ENCODE assay signal across 21 cellular contexts in the genomic region with DNA sequence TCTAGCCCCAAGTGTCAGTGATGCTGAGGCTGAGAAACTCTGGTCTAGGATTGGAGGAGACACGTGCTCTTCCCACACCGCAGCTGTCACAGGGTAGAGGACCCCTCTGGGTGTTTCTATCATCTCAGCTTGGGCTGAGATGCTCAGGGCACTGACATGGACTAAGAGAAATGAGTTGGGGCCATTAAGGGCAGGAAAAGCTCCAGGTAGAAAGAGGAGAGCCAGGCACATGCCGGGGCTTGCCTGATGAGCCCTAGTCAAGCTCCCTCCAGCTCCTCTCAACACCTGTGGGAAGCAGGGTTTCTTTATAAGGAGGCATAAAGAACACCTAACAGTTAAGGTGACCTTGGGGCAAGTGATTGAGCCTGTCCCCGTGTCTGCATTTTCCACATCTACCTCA. TPM values are rescaled to one million over a fixed set of nuclear protein-coding genes. Genes with fewer than 3 reads are reported as not detected.
A peak's percentile ranks its signal among the peaks of the same experiment; 100 is the strongest.
DNase-seq lines count a peak whose midpoint lies in the region; ATAC-seq and TF ChIP-seq lines count a peak whose summit lies in the region.
"Had no signal": no experiment of that assay in that cellular context is flagged by ENCODE, and none has a peak within 500 bp of the region (broad histone marks: within the 10 kb centered on the region; RNA-seq: fewer than 3 reads in every experiment).

No MANE protein-coding gene starts in this region.

- no peak overlapping the region for H3K18ac ChIP-seq in neuronal stem cell (ENCODE audit: low read length)
- no peak overlapping the region for H3K18ac ChIP-seq in mesendoderm (ENCODE audit: low read length)

- no peak overlapping the region for H3K9ac ChIP-seq in endodermal cell (ENCODE audit: extremely low read depth, low read length, poor library complexity, severe bottlenecking)
- no peak overlapping the region for H3K9ac ChIP-seq in neuronal stem cell (ENCODE audit: low read depth, low read length, poor library complexity)
- H3K9ac ChIP-seq in mesendoderm (ENCODE audit: low read length), result no peak overlapping the region

- no peaks in the 10 kb centered on the region for H3F3A ChIP-seq in GM23338 (replicated peaks; ENCODE audit: low read depth)

- no peak overlapping the region for H3K4me2 ChIP-seq in GM23338
- H3K4me2 ChIP-seq in neuronal stem cell (ENCODE audit: insufficient read depth, low read length, poor library complexity, severe bottlenecking), result no peak overlapping the region
- no peak overlapping the region for H3K4me2 ChIP-seq in mesendoderm (ENCODE audit: low read length)

- H3K27me3 ChIP-seq in GM23338 (ENCODE audit: insufficient read depth) (no peaks in the 10 kb centered on the region), endodermal cell (ENCODE audit: control insufficient read depth, insufficient read depth, low read length, poor library complexity, severe bottlenecking) (no peaks in the 10 kb centered on the region), neuronal stem cell (ENCODE audit: control insufficient read depth in 3 of 3, insufficient read depth in 3 of 3, low read depth in 1 of 3, low read length in 3 of 3) (peaks cover 0 to 2% (median 0%) of the 10 kb centered on the region in 3 experiments), mesendoderm (ENCODE audit: insufficient read depth, low read length, poor library complexity) (no peaks in the 10 kb centered on the region)
- H3K27me3 ChIP-seq: SJCRH30 had no signal

- no peaks in the 10 kb centered on the region; the same call in 2 of the 3 replicates for H3K36me3 Mint-ChIP-seq in GM23338 (ENCODE audit: low read depth)
- no peaks in the 10 kb centered on the region for H3K36me3 Mint-ChIP-seq in endodermal cell (ENCODE audit: low read depth)
- H3K36me3 Mint-ChIP-seq: CD4-positive, alpha-beta memory T cell had no signal

- H4K91ac ChIP-seq in neuronal stem cell (ENCODE audit: low read depth, low read length, poor library complexity), result no peak overlapping the region

- H3K79me2 ChIP-seq in GM23338 (replicated peaks; ENCODE audit: insufficient read depth) (no peaks in the 10 kb centered on the region), mesendoderm (ENCODE audit: control insufficient read depth, insufficient read depth, low read length) (no peaks in the 10 kb centered on the region)

- no peak overlapping the region for H2BK15ac ChIP-seq in neuronal stem cell (ENCODE audit: low read length)
- no peak overlapping the region for H2BK15ac ChIP-seq in mesendoderm (replicated peaks; ENCODE audit: low read depth)

- H2BK5ac ChIP-seq in neuronal stem cell (ENCODE audit: low read length) (no peak overlapping the region), mesendoderm (ENCODE audit: low read length) (no peak overlapping the region)

- H3K4me3 Mint-ChIP-seq in GM23338 (no peak overlapping the region), endodermal cell (no peak overlapping the region)
- H3K4me3 Mint-ChIP-seq: CD4-positive, alpha-beta memory T cell had no signal

- no peaks in the 10 kb centered on the region for H4K20me1 ChIP-seq in GM23338 (replicated peaks; ENCODE audit: insufficient read depth)

- no peak overlapping the region for H3K14ac ChIP-seq in neuronal stem cell (ENCODE audit: low read length)

- no peak overlapping the region for H3K27ac ChIP-seq in GM23338 (ENCODE audit: low read depth)
- no peak overlapping the region for H3K27ac ChIP-seq in RWPE1
- H3K27ac ChIP-seq in endodermal cell (ENCODE audit: low read depth, low read length), result no peak overlapping the region
- H3K27ac ChIP-seq in neuronal stem cell (replicated peaks; ENCODE audit: low read length), result no peak overlapping the region
- H3K27ac ChIP-seq in mesendoderm (ENCODE audit: low read depth, low read length), result no peak overlapping the region
- H3K27ac ChIP-seq: SJCRH30 had no signal

- peaks cover 14% of the 10 kb centered on the region for H3K27me3 Mint-ChIP-seq in GM23338 (ENCODE audit: insufficient read depth, low read depth, poor library complexity)
- H3K27me3 Mint-ChIP-seq in endodermal cell (ENCODE audit: insufficient read depth), result peaks cover 8% of the 10 kb centered on the region

- H3K79me1 ChIP-seq in neuronal stem cell (ENCODE audit: low read depth, low read length) (no peaks in the 10 kb centered on the region), mesendoderm (ENCODE audit: low read length) (no peaks in the 10 kb centered on the region)

- H3K9me3 Mint-ChIP-seq in GM23338 (no peaks in the 10 kb centered on the region; the same call in 2 of the 3 replicates), endodermal cell (no peaks in the 10 kb centered on the region)
- H3K9me3 Mint-ChIP-seq: CD4-positive, alpha-beta memory T cell had no signal

- H3K9me2 ChIP-seq in GM23338 (ENCODE audit: insufficient read depth), result 0 out of 2 replicates have a peak, but pooled peaks cover 3% of the 10 kb centered on the region

- H3K56ac ChIP-seq in mesendoderm (ENCODE audit: low read length), result no peak overlapping the region

- H3K4me3 ChIP-seq in GM23338, result no peak overlapping the region
- no peak overlapping the region for H3K4me3 ChIP-seq in endodermal cell (ENCODE audit: low read length)
- H3K4me3 ChIP-seq in neuronal stem cell (ENCODE audit: low read length in 2 of 2), result no peak overlapping the region
- H3K4me3 ChIP-seq in mesendoderm (ENCODE audit: low read length), result no peak overlapping the region
- H3K4me3 ChIP-seq: K562, SJCRH30 had no signal

- H4K8ac ChIP-seq in neuronal stem cell (ENCODE audit: low read depth, low read length) (no peak overlapping the region), mesendoderm (ENCODE audit: low read depth, low read length) (no peak overlapping the region)

- CTCF ChIA-PET in RWPE1 (lab: Yijun Ruan, JAX), result interaction anchor here (0.5 to 0.7 kb wide), 3 partner anchors 88 to 354 kb away, joined by 3 to 4 read pairs (median 3); no protein-coding TSS in a partner anchor

- no peak overlapping the region for H3K4ac ChIP-seq in neuronal stem cell (ENCODE audit: low read length)
- no peak overlapping the region for H3K4ac ChIP-seq in mesendoderm (ENCODE audit: low read depth, low read length)

- H3K27ac Mint-ChIP-seq in GM23338 (no peak overlapping the region; the same call in 1 of the 2 replicates), endodermal cell (no peak overlapping the region)
- H3K27ac Mint-ChIP-seq: CD4-positive, alpha-beta memory T cell had no signal

- peaks cover 18% of the 10 kb centered on the region for H3K4me1 ChIP-seq in GM23338 (ENCODE audit: insufficient read depth)
- H3K4me1 ChIP-seq in endodermal cell (ENCODE audit: control insufficient read depth, insufficient read depth, low read length), result peaks cover 19% of the 10 kb centered on the region
- H3K4me1 ChIP-seq in neuronal stem cell (ENCODE audit: control insufficient read depth in 2 of 2, insufficient read depth in 1 of 2, low read depth in 1 of 2, low read length in 2 of 2), result peaks cover 4 to 15% of the 10 kb centered on the region in 2 donors
- H3K4me1 ChIP-seq in mesendoderm (ENCODE audit: control insufficient read depth, low read depth, low read length), result peaks cover 18% of the 10 kb centered on the region
- H3K4me1 ChIP-seq: SJCRH30 had no signal

- H3K36me3 ChIP-seq in GM23338 (ENCODE audit: insufficient read depth) (no peaks in the 10 kb centered on the region), endodermal cell (ENCODE audit: control insufficient read depth, insufficient read depth, low read length) (no peaks in the 10 kb centered on the region), neuronal stem cell (replicated peaks in 1 of 2; ENCODE audit: control insufficient read depth in 2 of 2, insufficient read depth in 2 of 2, low read length in 2 of 2) (no peaks in the 10 kb centered on the region), mesendoderm (ENCODE audit: control insufficient read depth, insufficient read depth, low read length) (no peaks in the 10 kb centered on the region)
- H3K36me3 ChIP-seq: SJCRH30 had no signal

- no peak overlapping the region for H2BK12ac ChIP-seq in neuronal stem cell (ENCODE audit: low read length)

- H3K9me3 ChIP-seq in endodermal cell (ENCODE audit: control insufficient read depth, low read length) (no peaks in the 10 kb centered on the region), neuronal stem cell (replicated peaks in 1 of 2; ENCODE audit: control insufficient read depth in 2 of 2, insufficient read depth in 1 of 2, low read depth in 1 of 2, low read length in 2 of 2) (peaks cover 0 to 2% of the 10 kb centered on the region in 2 donors)
- H3K9me3 ChIP-seq: SJCRH30 had no signal

- H2BK120ac ChIP-seq in neuronal stem cell (ENCODE audit: low read depth, low read length) (no peak overlapping the region), mesendoderm (ENCODE audit: low read depth, low read length) (no peak overlapping the region)

- H4K5ac ChIP-seq in mesendoderm (ENCODE audit: low read length), result no peak overlapping the region

- no peak for ATAC-seq in GM23338
- ATAC-seq: K562 had no signal

- 74 to 89% methylated on average over 2 to 4 of the region's 4 CpGs for WGBS in endodermal cell (ENCODE audit: insufficient coverage in 1 of 2, insufficient read length in 1 of 2), 2 experiments
- no CpG with 5 or more reads among the region's 4 CpGs for WGBS in neuronal stem cell (ENCODE audit: extremely low coverage in 2 of 2, insufficient read length in 2 of 2, insufficient replicate concordance in 1 of 2), 2 donors
- WGBS in mesendoderm (ENCODE audit: extremely low coverage, insufficient coverage, low lambda C conversion rate), result no CpG with 5 or more reads among the region's 4 CpGs

- POLR2A ChIA-PET in RWPE1 (lab: Yijun Ruan, JAX; ENCODE audit: low non-redundant PET), result interaction anchor here (0.9 kb wide), 1 partner anchor 13 kb away, joined by 3 read pairs; no protein-coding TSS in a partner anchor

- no peak for DNase-seq in GM23338 (ENCODE audit: low spot score)
- DNase-seq in RWPE1 (ENCODE audit: low spot score), result peak; percentile 12
- peak; percentile 39 for DNase-seq in endodermal cell
- no peak for DNase-seq in neuronal stem cell (ENCODE audit: low spot score)
- DNase-seq in stimulated activated CD4-positive, alpha-beta T cell treated with anti-CD3 and anti-CD28 coated beads, Interleukin-12 subunit alpha, Interleukin-12 subunit beta, amount 100 ng/mL, for 4 hours, result no peak
- no peak for DNase-seq in H4 (ENCODE audit: low spot score)
- DNase-seq in mesendoderm, result no peak
- DNase-seq in HUDEP-2 (lab: John Stamatoyannopoulos, UW; ENCODE audit: unreplicated experiment in 76 of 76), result no peak
- DNase-seq: 8988T; CD4-positive, alpha-beta memory T cell; DMS79; HCEC 1CT; MV-4-11; NCI-H1436; NCI-H2029 treated with DMSO at 0.1 percent for 48 hours; NCI-H526 treated with DMSO at 0.1 percent for 48 hours; NK-92 treated with Interleukin-12 subunit alpha and Interleukin-12 subunit beta, amount 100 ng/mL, for 24 hours; OCI-M1; RPMI8226 had no signal

- H3K23ac ChIP-seq in neuronal stem cell (ENCODE audit: low read depth, low read length, poor library complexity) (no peak overlapping the region), mesendoderm (ENCODE audit: low read length) (no peak overlapping the region)

- H2AFZ ChIP-seq in GM23338 (0 out of 2 replicates have a peak overlapping the region, but pooled peaks have one; percentile 18), neuronal stem cell (ENCODE audit: low read length) (peak overlapping the region; percentile 8)

- H2AK5ac ChIP-seq in neuronal stem cell (ENCODE audit: low read depth, low read length) (no peak overlapping the region), mesendoderm (ENCODE audit: low read length) (no peak overlapping the region)

- H3K4me1 Mint-ChIP-seq in GM23338 (peaks cover 37% of the 10 kb centered on the region), endodermal cell (peaks cover 51% of the 10 kb centered on the region)

- TF ChIP-seq CTCF in GM23338 (conservative IDR thresholded peaks at IDR 0.05; ENCODE audit: low read depth in 2 of 2), result no peak
- no peak for TF ChIP-seq CTCF in RWPE1 (conservative IDR thresholded peaks at IDR 0.05; ENCODE audit: low read depth)
- TF ChIP-seq CTCF in endodermal cell (conservative IDR thresholded peaks at IDR 0.05), result no peak

RNA-seq across cellular contexts. Expression of a gene that starts 17.3 kb away (rescaled TPM):
- 0.08 TPM in 1 of 2 replicates, not detected in the other for total RNA-seq in GM23338 (2014; rRNA removed; shearing (Covaris generic))
- not detected in 2 replicates for polyA plus RNA-seq in GM23338 (2016; fragmentation: Nextera tagmentation; extraction: Ambion mirVana)
- 1 to 10 TPM; 1.6 to 1.7 TPM for total RNA-seq in endodermal cell
- 0.61 TPM for polyA plus RNA-seq in endodermal cell (2013, experiment 1 of 2)
- 0.54 TPM for polyA plus RNA-seq in endodermal cell (2013, experiment 2 of 2)
- 0.71 TPM for polyA plus RNA-seq in neuronal stem cell (2013, experiment 1 of 2)
- polyA plus RNA-seq in neuronal stem cell (2013, experiment 2 of 2), result 0.66 TPM
- total RNA-seq in H4 (2014; rRNA removed; shearing (Covaris generic)), result 1.0 and 1.1 TPM in 2 replicates
- polyA plus RNA-seq in mesendoderm (2013, experiment 1 of 2), result 0.17 TPM
- 0.07 TPM for polyA plus RNA-seq in mesendoderm (2013, experiment 2 of 2)
- total RNA-seq: CD4-positive, alpha-beta memory T cell; K562 had no signal
- polyA plus RNA-seq: CD4-positive, alpha-beta memory T cell had no signal

Comparison
In these comparisons a context has a peak if more than half of its experiments do, and no peak if none do; other contexts are left out.
1. DNase-seq: peak in RWPE1 (single experiment) and endodermal cell (single experiment); none in GM23338 (single experiment), neuronal stem cell (single experiment), stimulated activated CD4-positive, alpha-beta T cell treated with anti-CD3 and anti-CD28 coated beads, Interleukin-12 subunit alpha, Interleukin-12 subunit beta, amount 100 ng/mL, for 4 hours (single experiment), H4 (single experiment), mesendoderm (single experiment) and HUDEP-2 (0 of 76).